Comparison of ENCODE assay signal across 1 cellular context in the genomic region with DNA sequence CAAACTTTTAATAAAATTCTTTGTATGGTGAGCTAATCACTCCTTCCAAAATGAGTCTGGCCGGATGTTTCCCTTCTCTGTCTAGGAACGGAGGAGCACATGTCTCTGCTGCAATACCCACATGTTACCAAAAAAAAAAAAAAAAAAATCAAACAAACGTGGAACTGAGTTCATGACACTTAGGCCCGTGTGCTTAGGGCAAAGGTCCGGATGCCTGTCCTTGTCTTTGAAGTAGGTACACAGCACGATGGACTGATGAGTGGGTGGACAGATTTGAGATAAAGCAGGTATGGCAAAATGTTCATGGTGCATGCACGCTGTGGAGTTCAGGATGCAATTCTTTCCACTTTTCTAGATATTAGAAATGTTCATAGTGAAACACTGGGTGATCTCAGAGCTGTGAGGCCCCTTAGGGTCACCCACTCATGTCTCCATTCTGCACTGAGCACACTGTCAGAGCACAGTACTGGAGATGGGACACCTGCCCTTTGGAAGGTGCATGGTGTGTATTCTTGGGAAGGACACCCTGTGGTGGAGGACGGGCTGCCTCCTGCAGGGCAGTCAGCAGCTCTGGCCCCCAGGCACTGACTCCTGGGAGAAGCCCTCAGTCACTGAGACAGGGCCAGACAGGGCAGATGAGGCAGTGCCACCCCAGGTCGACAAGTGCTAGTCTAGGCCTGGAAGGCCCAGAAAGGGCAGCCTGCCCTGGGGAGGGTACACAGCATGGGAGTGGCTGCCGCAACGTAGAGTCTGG.
TF ChIP-seq lines count a peak whose summit lies in the region.

No MANE protein-coding gene starts in this region.

TF ChIP-seq in H1, 55 proteins besides CTCF, POLR2A, EP300 and RAD21:
- TF ChIP-seq BRCA1 (IDR thresholded peaks at IDR 0.05; ENCODE audit: low read depth, low read length) (no peak), MAFK (IDR thresholded peaks at IDR 0.05; ENCODE audit: low read depth, low read length) (no peak), EZH2 (IDR thresholded peaks at IDR 0.05; ENCODE audit: low read depth, low read length, severe bottlenecking) (no peak), HDAC6 (IDR thresholded peaks at IDR 0.05; ENCODE audit: low read depth, low read length) (no peak), TBP (IDR thresholded peaks at IDR 0.05; ENCODE audit: low read depth, low read length) (no peak), JUN (IDR thresholded peaks at IDR 0.05; ENCODE audit: low read depth, low read length) (no peak), E2F6 (IDR thresholded peaks at IDR 0.05) (no peak), GABPA (IDR thresholded peaks at IDR 0.05; ENCODE audit: borderline replicate concordance, insufficient read depth, low read length) (no peak), POU5F1 (IDR thresholded peaks at IDR 0.05; ENCODE audit: low read depth, low read length) (no peak), KDM1A (IDR thresholded peaks at IDR 0.05; ENCODE audit: borderline replicate concordance, low read length) (no peak), TAF7 (optimal IDR thresholded peaks at IDR 0.05; ENCODE audit: borderline replicate concordance, low read depth, low read length) (no peak), SIN3A (conservative IDR thresholded peaks at IDR 0.05 in 1 of 2, IDR thresholded peaks at IDR 0.05 in 1 of 2; ENCODE audit: low read depth in 1 of 2, low read length in 2 of 2) (no peak), GTF2F1 (IDR thresholded peaks at IDR 0.05; ENCODE audit: borderline replicate concordance, low read depth, low read length) (no peak), KDM4A (IDR thresholded peaks at IDR 0.05; ENCODE audit: low read depth, low read length, severe bottlenecking) (no peak)
- TF ChIP-seq, protein P1, sequence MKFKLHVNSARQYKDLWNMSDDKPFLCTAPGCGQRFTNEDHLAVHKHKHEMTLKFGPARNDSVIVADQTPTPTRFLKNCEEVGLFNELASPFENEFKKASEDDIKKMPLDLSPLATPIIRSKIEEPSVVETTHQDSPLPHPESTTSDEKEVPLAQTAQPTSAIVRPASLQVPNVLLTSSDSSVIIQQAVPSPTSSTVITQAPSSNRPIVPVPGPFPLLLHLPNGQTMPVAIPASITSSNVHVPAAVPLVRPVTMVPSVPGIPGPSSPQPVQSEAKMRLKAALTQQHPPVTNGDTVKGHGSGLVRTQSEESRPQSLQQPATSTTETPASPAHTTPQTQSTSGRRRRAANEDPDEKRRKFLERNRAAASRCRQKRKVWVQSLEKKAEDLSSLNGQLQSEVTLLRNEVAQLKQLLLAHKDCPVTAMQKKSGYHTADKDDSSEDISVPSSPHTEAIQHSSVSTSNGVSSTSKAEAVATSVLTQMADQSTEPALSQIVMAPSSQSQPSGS (IDR thresholded peaks at IDR 0.05; ENCODE audit: low read length) = no peak
- TF ChIP-seq, protein P2, sequence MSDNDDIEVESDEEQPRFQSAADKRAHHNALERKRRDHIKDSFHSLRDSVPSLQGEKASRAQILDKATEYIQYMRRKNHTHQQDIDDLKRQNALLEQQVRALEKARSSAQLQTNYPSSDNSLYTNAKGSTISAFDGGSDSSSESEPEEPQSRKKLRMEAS (IDR thresholded peaks at IDR 0.05) = no peak
